ENCODE assay signal across 8 cellular contexts in the genomic region with DNA sequence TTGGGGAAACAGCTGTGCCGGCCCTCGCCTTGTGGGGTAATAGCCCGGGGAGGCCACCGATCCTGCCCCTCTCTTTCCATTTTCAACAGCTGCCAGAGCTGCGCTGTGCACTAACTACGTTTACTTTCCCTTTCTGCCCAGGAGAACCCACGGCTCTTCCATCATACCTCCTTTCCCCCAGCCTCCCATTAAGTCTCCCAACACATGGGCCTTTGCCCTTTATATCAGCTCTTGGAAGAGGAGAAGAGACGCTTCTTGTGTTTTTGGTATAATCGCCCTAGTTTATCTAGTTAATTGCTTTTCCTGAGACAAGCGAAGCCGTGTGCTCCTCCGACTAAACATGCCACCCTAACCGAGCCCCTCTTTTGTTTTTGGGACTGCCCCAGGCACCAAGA. TPM values are rescaled to one million over a fixed set of nuclear protein-coding genes. Genes with fewer than 3 reads are reported as not detected.
DNase-seq lines count a peak whose midpoint lies in the region; ATAC-seq lines count a peak whose summit lies in the region.

No MANE protein-coding gene starts in this region.

- H3K36me3 Mint-ChIP-seq in T-helper 17 cell (ENCODE audit: low read depth): peaks cover 4% of the 10 kb centered on the region

- H3K36me3 ChIP-seq in ES-I3 (ENCODE audit: insufficient read depth, low read length) (no peaks in the 10 kb centered on the region), skeletal muscle satellite cell (ENCODE audit: insufficient read depth, low read length) (no peaks in the 10 kb centered on the region)

- H3K9me3 ChIP-seq in ES-I3 (ENCODE audit: control insufficient read depth, insufficient read depth, low read length): no peaks in the 10 kb centered on the region
- no peaks in the 10 kb centered on the region for H3K9me3 ChIP-seq in T-helper 17 cell (ENCODE audit: control insufficient read depth, low read length, poor library complexity, severe bottlenecking)
- H3K9me3 ChIP-seq in skeletal muscle satellite cell (replicated peaks; ENCODE audit: low read length): no peaks in the 10 kb centered on the region

- H3K27me3 ChIP-seq in skeletal muscle satellite cell (ENCODE audit: control insufficient read depth, insufficient read depth, low read length): no peaks in the 10 kb centered on the region

- H3K4me3 ChIP-seq in skeletal muscle satellite cell (ENCODE audit: low read length): peak overlapping the region; percentile 89

- H3K4me2 ChIP-seq in skeletal muscle satellite cell (ENCODE audit: low read length): peak overlapping the region; percentile 86

- H3K4me1 Mint-ChIP-seq in T-helper 17 cell: peaks cover 26% of the 10 kb centered on the region

- H3K9ac ChIP-seq in ES-I3 (ENCODE audit: low read depth, low read length): peak overlapping the region; percentile 83
- H3K9ac ChIP-seq in skeletal muscle satellite cell (ENCODE audit: low read depth, low read length): peak overlapping the region; percentile 94

- DNase-seq in T-helper 17 cell: no peak
- DNase-seq in glomerular visceral epithelial cell (ENCODE audit: extremely low spot score): peak; percentile 36
- no peak for DNase-seq in NCI-H446 (lab: John Stamatoyannopoulos, UW)
- DNase-seq in NCI-H2227 (lab: John Stamatoyannopoulos, UW; ENCODE audit: unreplicated experiment): no peak

- peak overlapping the region; percentile 98 for H3K27ac Mint-ChIP-seq in T-helper 17 cell

- peak overlapping the region; percentile 99 for H3K4me3 Mint-ChIP-seq in T-helper 17 cell

- no peaks in the 10 kb centered on the region for H3K27me3 Mint-ChIP-seq in T-helper 17 cell

- ATAC-seq in HG03025 (IDR thresholded peaks at IDR 0.05; ENCODE audit: low FRiP score, unreplicated experiment) (peak; percentile 16), T-helper 17 cell (peak; percentile 26), HG02763 (IDR thresholded peaks at IDR 0.05; ENCODE audit: unreplicated experiment) (no peak)

- H3K4me1 ChIP-seq in ES-I3 (ENCODE audit: insufficient read depth, low read length) (no peaks in the 10 kb centered on the region), skeletal muscle satellite cell (ENCODE audit: control insufficient read depth, insufficient read depth, low read length) (peaks cover 11% of the 10 kb centered on the region)

RNA-seq across cellular contexts. Expression of a gene that starts 0.7 kb away (rescaled TPM):
- total RNA-seq in T-helper 17 cell: 10 to 100 TPM; 35.1 to 40.7 TPM
- 16.8 and 21.8 TPM in 2 replicates for total RNA-seq in skeletal muscle satellite cell (2012; rRNA removed)
